In genomic region chr4:150096625-150097024, GRCh38 we compare ENCODE assay signal across 19 cellular contexts. TPM values are rescaled to one million over a fixed set of nuclear protein-coding genes. Genes with fewer than 3 reads are reported as not detected.
"Had no signal": no experiment of that assay in that cellular context is flagged by ENCODE, and none has a peak within 500 bp of the region (broad histone marks: within the 10 kb centered on the region; RNA-seq: fewer than 3 reads in every experiment).

No MANE protein-coding gene starts in this region.

- H3K27ac ChIP-seq: gastrocnemius medialis, heart left ventricle, transverse colon, uterus, WERI-Rb-1 had no signal

- ATAC-seq: esophagus mucosa; gastrocnemius medialis; heart left ventricle; left lobe of liver; stimulated activated naive CD8-positive, alpha-beta T cell treated with anti-CD3 and anti-CD28 coated beads, Interleukin-15, Interleukin-2, amounts not matched to agents 100 U/mL and 50 U/mL, for 24 hours had no signal

- DNase-seq: activated CD4-positive, alpha-beta T cell treated with anti-CD3 and anti-CD28 coated beads for 1 hour; activated gamma-delta T cell; cerebellar nuclear complex; cortex of kidney; effector CD8-positive, alpha-beta T cell; gastrocnemius medialis; heart left ventricle; kidney; midbrain; occipital lobe; stimulated activated CD4-positive, alpha-beta T cell treated with anti-CD3 and anti-CD28 coated beads, Interleukin-12 subunit alpha, Interleukin-12 subunit beta, amount 100 ng/mL, for 4 hours; stimulated activated naive CD8-positive, alpha-beta T cell treated with anti-CD3 and anti-CD28 coated beads, Interleukin-15, Interleukin-2, amounts not matched to agents 100 U/mL and 50 U/mL, for 24 hours; transverse colon; uterus; WERI-Rb-1 had no signal

RNA-seq across cellular contexts. Expression of gene DCLK2, which starts 18.4 kb away (rescaled TPM):
- total RNA-seq: activated CD8-positive, alpha-beta memory T cell treated with anti-CD3 and anti-CD28 coated beads for 36 hours; bronchial epithelial cell had no signal
